1 cellular context compared by ENCODE assay signal in genomic region chr6:80182291-80182690, GRCh38.
A peak's percentile ranks its signal among the peaks of the same experiment; 100 is the strongest.
TF ChIP-seq lines count a peak whose summit lies in the region.

No MANE protein-coding gene starts in this region.

TF ChIP-seq in endothelial cell of umbilical vein, 7 proteins besides CTCF, POLR2A, EP300 and RAD21:
- TF ChIP-seq, protein P1, sequence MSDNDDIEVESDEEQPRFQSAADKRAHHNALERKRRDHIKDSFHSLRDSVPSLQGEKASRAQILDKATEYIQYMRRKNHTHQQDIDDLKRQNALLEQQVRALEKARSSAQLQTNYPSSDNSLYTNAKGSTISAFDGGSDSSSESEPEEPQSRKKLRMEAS (IDR thresholded peaks at IDR 0.05; ENCODE audit: insufficient read depth, insufficient read length): no peak
- TF ChIP-seq FOS (IDR thresholded peaks at IDR 0.05; ENCODE audit: borderline replicate concordance, insufficient read depth, low read length): peak; percentile 85
- peak; percentile 11 for TF ChIP-seq GATA2 (IDR thresholded peaks at IDR 0.05; ENCODE audit: insufficient read depth, insufficient read length, low read depth, low read length)
- TF ChIP-seq JUN (IDR thresholded peaks at IDR 0.05; ENCODE audit: borderline replicate concordance, insufficient read depth, insufficient read length, low read depth): peak; percentile 94
